In the genomic region with DNA sequence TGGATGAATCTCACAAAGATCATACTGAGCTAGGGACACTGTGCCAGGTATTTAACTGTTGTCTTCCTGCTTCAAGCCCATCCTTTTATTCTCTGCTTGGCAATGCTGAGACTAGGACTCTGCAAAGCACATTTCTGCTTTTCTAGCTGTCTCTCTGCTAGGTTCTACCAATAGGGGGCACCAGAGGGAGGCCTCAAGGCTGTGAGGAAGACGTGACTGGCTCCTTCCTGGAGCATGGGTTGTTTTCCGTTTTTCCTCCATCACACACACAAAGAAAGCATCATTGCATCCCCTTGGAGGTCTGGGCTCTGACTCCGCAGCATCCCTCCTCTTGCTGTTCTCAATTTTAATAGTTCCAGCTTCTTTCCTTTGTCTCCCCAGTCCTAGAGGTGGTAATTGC, we compare ENCODE assay signal across 2 cellular contexts.
TF ChIP-seq lines count a peak whose summit lies in the region.

No MANE protein-coding gene starts in this region.

TF ChIP-seq in HCT116, 20 proteins besides CTCF, POLR2A, EP300 and RAD21 (continued from another document):
- TF ChIP-seq, protein P1, sequence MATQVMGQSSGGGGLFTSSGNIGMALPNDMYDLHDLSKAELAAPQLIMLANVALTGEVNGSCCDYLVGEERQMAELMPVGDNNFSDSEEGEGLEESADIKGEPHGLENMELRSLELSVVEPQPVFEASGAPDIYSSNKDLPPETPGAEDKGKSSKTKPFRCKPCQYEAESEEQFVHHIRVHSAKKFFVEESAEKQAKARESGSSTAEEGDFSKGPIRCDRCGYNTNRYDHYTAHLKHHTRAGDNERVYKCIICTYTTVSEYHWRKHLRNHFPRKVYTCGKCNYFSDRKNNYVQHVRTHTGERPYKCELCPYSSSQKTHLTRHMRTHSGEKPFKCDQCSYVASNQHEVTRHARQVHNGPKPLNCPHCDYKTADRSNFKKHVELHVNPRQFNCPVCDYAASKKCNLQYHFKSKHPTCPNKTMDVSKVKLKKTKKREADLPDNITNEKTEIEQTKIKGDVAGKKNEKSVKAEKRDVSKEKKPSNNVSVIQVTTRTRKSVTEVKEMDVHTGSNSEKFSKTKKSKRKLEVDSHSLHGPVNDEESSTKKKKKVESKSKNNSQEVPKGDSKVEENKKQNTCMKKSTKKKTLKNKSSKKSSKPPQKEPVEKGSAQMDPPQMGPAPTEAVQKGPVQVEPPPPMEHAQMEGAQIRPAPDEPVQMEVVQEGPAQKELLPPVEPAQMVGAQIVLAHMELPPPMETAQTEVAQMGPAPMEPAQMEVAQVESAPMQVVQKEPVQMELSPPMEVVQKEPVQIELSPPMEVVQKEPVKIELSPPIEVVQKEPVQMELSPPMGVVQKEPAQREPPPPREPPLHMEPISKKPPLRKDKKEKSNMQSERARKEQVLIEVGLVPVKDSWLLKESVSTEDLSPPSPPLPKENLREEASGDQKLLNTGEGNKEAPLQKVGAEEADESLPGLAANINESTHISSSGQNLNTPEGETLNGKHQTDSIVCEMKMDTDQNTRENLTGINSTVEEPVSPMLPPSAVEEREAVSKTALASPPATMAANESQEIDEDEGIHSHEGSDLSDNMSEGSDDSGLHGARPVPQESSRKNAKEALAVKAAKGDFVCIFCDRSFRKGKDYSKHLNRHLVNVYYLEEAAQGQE (IDR thresholded peaks at IDR 0.05; ENCODE audit: low read depth): no peak
- TF ChIP-seq EZH2phosphoT487 (IDR thresholded peaks at IDR 0.05; ENCODE audit: borderline replicate concordance) (no peak), ZFX (IDR thresholded peaks at IDR 0.05) (no peak), SP1 (IDR thresholded peaks at IDR 0.05; ENCODE audit: low read depth) (no peak), CBX3 (IDR thresholded peaks at IDR 0.05; ENCODE audit: low read depth) (no peak)

TF ChIP-seq in HepG2, 621 proteins besides CTCF, POLR2A, EP300 and RAD21 (continued from another document):
- TF ChIP-seq IKZF4 (CRISPR knock-in tag; IDR thresholded peaks at IDR 0.05; ENCODE audit: borderline replicate concordance, low read depth, not compliant biosample characterization): no peak
- TF ChIP-seq HOXD1 (CRISPR knock-in tag; IDR thresholded peaks at IDR 0.05): no peak
- TF ChIP-seq, protein P2, sequence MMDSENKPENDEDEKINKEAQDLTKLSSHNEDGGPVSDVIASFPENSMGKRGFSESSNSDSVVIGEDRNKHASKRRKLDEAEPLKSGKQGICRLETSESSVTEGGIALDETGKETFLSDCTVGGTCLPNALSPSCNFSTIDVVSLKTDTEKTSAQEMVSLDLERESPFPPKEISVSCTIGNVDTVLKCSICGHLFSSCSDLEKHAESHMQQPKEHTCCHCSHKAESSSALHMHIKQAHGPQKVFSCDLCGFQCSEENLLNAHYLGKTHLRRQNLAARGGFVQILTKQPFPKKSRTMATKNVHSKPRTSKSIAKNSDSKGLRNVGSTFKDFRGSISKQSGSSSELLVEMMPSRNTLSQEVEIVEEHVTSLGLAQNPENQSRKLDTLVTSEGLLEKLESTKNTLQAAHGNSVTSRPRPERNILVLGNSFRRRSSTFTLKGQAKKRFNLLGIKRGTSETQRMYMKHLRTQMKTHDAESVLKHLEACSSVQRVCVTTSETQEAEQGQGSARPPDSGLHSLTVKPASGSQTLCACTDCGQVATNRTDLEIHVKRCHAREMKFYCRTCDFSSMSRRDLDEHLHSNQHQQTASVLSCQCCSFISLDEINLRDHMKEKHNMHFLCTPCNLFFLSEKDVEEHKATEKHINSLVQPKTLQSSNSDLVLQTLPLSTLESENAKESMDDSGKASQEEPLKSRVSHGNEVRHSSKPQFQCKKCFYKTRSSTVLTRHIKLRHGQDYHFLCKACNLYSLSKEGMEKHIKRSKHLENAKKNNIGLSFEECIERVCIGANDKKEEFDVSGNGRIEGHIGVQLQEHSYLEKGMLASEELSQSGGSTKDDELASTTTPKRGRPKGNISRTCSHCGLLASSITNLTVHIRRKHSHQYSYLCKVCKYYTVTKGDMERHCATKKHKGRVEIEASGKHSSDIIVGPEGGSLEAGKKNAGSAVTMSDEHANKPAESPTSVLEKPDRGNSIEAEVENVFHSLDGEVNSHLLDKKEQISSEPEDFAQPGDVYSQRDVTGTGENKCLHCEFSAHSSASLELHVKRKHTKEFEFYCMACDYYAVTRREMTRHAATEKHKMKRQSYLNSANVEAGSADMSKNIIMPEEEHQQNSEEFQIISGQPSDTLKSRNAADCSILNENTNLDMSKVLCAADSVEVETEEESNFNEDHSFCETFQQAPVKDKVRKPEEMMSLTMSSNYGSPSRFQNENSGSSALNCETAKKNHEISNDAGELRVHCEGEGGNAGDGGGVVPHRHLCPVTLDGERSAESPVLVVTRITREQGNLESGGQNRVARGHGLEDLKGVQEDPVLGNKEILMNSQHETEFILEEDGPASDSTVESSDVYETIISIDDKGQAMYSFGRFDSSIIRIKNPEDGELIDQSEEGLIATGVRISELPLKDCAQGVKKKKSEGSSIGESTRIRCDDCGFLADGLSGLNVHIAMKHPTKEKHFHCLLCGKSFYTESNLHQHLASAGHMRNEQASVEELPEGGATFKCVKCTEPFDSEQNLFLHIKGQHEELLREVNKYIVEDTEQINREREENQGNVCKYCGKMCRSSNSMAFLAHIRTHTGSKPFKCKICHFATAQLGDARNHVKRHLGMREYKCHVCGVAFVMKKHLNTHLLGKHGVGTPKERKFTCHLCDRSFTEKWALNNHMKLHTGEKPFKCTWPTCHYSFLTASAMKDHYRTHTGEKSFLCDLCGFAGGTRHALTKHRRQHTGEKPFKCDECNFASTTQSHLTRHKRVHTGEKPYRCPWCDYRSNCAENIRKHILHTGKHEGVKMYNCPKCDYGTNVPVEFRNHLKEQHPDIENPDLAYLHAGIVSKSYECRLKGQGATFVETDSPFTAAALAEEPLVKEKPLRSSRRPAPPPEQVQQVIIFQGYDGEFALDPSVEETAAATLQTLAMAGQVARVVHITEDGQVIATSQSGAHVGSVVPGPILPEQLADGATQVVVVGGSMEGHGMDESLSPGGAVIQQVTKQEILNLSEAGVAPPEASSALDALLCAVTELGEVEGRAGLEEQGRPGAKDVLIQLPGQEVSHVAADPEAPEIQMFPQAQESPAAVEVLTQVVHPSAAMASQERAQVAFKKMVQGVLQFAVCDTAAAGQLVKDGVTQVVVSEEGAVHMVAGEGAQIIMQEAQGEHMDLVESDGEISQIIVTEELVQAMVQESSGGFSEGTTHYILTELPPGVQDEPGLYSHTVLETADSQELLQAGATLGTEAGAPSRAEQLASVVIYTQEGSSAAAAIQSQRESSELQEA (CRISPR knock-in tag; IDR thresholded peaks at IDR 0.05; ENCODE audit: not compliant biosample characterization): no peak
- TF ChIP-seq KMT2B (CRISPR knock-in tag; IDR thresholded peaks at IDR 0.05): no peak
- TF ChIP-seq ZNF883 (CRISPR knock-in tag; IDR thresholded peaks at IDR 0.05; ENCODE audit: not compliant biosample characterization): no peak
- TF ChIP-seq ZNF207 (IDR thresholded peaks at IDR 0.05; ENCODE audit: borderline replicate concordance): no peak
